Comparison of ENCODE assay signal across 12 cellular contexts in the genomic region with DNA sequence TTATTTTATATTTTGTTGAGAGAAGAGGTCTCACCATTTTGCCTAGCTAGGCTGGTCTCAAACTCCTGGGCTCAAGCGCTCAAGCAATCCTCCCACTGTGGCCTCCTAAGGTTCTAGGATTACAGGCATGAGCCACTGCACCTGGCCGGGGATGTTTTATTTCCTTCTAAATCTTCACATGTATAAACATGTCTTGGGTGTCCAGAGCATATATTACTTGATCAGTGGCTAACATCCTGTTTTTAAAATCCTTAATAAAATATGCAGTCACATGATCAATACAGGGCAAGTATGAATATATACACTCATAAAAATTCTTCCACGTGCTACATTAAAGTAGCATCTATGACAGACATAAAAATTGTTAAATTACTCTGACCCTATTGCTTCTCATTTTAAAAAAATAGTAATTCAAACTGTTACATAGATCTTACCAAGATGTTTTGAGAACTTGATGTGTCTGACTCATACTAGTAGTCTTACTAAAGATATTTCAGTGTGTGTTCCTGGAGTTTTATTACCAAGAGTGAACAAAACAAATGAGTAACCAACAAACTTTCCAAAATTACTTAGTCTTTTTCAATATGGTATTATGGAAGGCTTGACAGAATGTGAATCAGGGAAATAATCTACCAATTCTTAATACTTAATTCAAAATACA.
DNase-seq lines count a peak whose midpoint lies in the region; TF ChIP-seq lines count a peak whose summit lies in the region.
"Had no signal": no experiment of that assay in that cellular context is flagged by ENCODE, and none has a peak within 500 bp of the region (broad histone marks: within the 10 kb centered on the region; RNA-seq: fewer than 3 reads in every experiment).

No MANE protein-coding gene starts in this region.

- no peak overlapping the region for H3K4me3 ChIP-seq in BJ (ENCODE audit: low read depth, low read length)

- peak overlapping the region; percentile 34 for H3K27ac Mint-ChIP-seq in dendritic cell treated with granulocyte-macrophage colony-stimulating factor and Interleukin-4, amounts not matched to agents 40 ng/mL and 50 ng/mL, for 4 days
- peak overlapping the region; percentile 94 for H3K27ac Mint-ChIP-seq in nephron progenitor cell

- no peaks in the 10 kb centered on the region for H3K27me3 ChIP-seq in BJ (ENCODE audit: control insufficient read depth, insufficient read depth, low read length)

- DNase-seq in BJ (ENCODE audit: low read depth), result peak; percentile 68
- peak; percentile 69 for DNase-seq in NCI-H510A (lab: John Stamatoyannopoulos, UW)
- no peak for DNase-seq in nephron progenitor cell
- DNase-seq in T-helper 9 cell, result no peak
- DNase-seq in retina, result no peak
- no peak for DNase-seq in NCI-H1694 treated with DMSO at 0.1 percent for 48 hours (lab: John Stamatoyannopoulos, UW)
- DNase-seq in NCI-H2081 treated with DMSO at 0.1 percent for 48 hours (lab: John Stamatoyannopoulos, UW), result no peak
- DNase-seq: DND-41, foreskin melanocyte, SHP77 treated with DMSO at 0.1 percent for 48 hours had no signal

- no peaks in the 10 kb centered on the region for H3K36me3 ChIP-seq in BJ (ENCODE audit: control insufficient read depth, insufficient read depth, low read length)

- TF ChIP-seq CTCF in BJ (IDR thresholded peaks at IDR 0.05; ENCODE audit: insufficient read depth, low read depth, low read length), result no peak
- TF ChIP-seq CTCF in nephron progenitor cell (IDR thresholded peaks at IDR 0.05), result no peak

- intact Hi-C loops in dendritic cell treated with granulocyte-macrophage colony-stimulating factor and Interleukin-4, amounts not matched to agents 40 ng/mL and 50 ng/mL, for 4 days (cut with micrococcal nuclease), result no loop called here

- CTCF ChIA-PET in BJ (lab: Yijun Ruan, JAX), result no interaction called here

- no peaks in the 10 kb centered on the region for H3K27me3 Mint-ChIP-seq in dendritic cell treated with granulocyte-macrophage colony-stimulating factor and Interleukin-4, amounts not matched to agents 40 ng/mL and 50 ng/mL, for 4 days
- no peaks in the 10 kb centered on the region for H3K27me3 Mint-ChIP-seq in nephron progenitor cell (ENCODE audit: low read depth, poor library complexity)

- H3K4me3 Mint-ChIP-seq in dendritic cell treated with granulocyte-macrophage colony-stimulating factor and Interleukin-4, amounts not matched to agents 40 ng/mL and 50 ng/mL, for 4 days, result no peak overlapping the region
- peak overlapping the region; percentile 1 for H3K4me3 Mint-ChIP-seq in nephron progenitor cell
- H3K4me3 Mint-ChIP-seq: neural crest cell had no signal

- H3K4me1 Mint-ChIP-seq in dendritic cell treated with granulocyte-macrophage colony-stimulating factor and Interleukin-4, amounts not matched to agents 40 ng/mL and 50 ng/mL, for 4 days (ENCODE audit: low read depth), result peaks cover 5% of the 10 kb centered on the region
- H3K4me1 Mint-ChIP-seq in nephron progenitor cell, result peaks cover 49% of the 10 kb centered on the region

- H3K36me3 Mint-ChIP-seq in dendritic cell treated with granulocyte-macrophage colony-stimulating factor and Interleukin-4, amounts not matched to agents 40 ng/mL and 50 ng/mL, for 4 days (ENCODE audit: low read depth), result peaks cover 47% of the 10 kb centered on the region
- peaks cover 69% of the 10 kb centered on the region for H3K36me3 Mint-ChIP-seq in nephron progenitor cell (ENCODE audit: low read depth)

- no peaks in the 10 kb centered on the region for H3K9me3 Mint-ChIP-seq in dendritic cell treated with granulocyte-macrophage colony-stimulating factor and Interleukin-4, amounts not matched to agents 40 ng/mL and 50 ng/mL, for 4 days
- peaks cover 14% of the 10 kb centered on the region for H3K9me3 Mint-ChIP-seq in nephron progenitor cell

- POLR2A ChIA-PET in BJ (lab: Charles Lee), result no interaction called here

Comparison
In these comparisons a context has a peak if more than half of its experiments do, and no peak if none do; other contexts are left out.
1. DNase-seq: peak in BJ (single experiment) and NCI-H510A (single experiment); none in nephron progenitor cell (single experiment), T-helper 9 cell (single experiment), retina (single experiment), NCI-H1694 treated with DMSO at 0.1 percent for 48 hours (single experiment) and NCI-H2081 treated with DMSO at 0.1 percent for 48 hours (single experiment).